In genomic region chr1:11272842-11273594, GRCh38 we compare ENCODE assay signal across 8 cellular contexts. TPM values are rescaled to one million over a fixed set of nuclear protein-coding genes. Genes with fewer than 3 reads are reported as not detected.
DNase-seq lines count a peak whose midpoint lies in the region; ATAC-seq lines count a peak whose summit lies in the region.

Gene UBIAD1, plus strand, starts transcription at chr1:11273198. Its CDS starts 334 bp downstream, at chr1:11273532.

- H3K9ac ChIP-seq in NT2/D1 (ENCODE audit: insufficient read length, low read depth), result peak within 1 kb of the TSS; percentile 96
- peak within 1 kb of the TSS; percentile 81 for H3K9ac ChIP-seq in endocrine pancreas (ENCODE audit: control insufficient read depth, insufficient read depth, low read length)

- peak; percentile 74 for ATAC-seq in GM19467 (IDR thresholded peaks at IDR 0.05; ENCODE audit: unreplicated experiment)

- H3K36me3 ChIP-seq in NT2/D1 (ENCODE audit: insufficient read depth, insufficient read length, low read length) (peaks cover 20% of the 10 kb centered on the region), endocrine pancreas (ENCODE audit: control insufficient read depth, insufficient read depth, low read length) (no peaks in the 10 kb centered on the region)

- DNase-seq in COLO829 (ENCODE audit: low spot score) (peak; percentile 68), HPDE6-E6E7 (ENCODE audit: extremely low spot score) (peak; percentile 80), NT2/D1 (ENCODE audit: low read depth, low spot score) (peak; percentile 66), mesenteric fat pad (ENCODE audit: low spot score) (peak; percentile 93)
- peak; percentile 69 to 76 (median 71) for DNase-seq in activated CD8-positive, alpha-beta memory T cell treated with anti-CD3 and anti-CD28 coated beads for 48 hours (ENCODE audit: low read depth in 2 of 3, low spot score in 2 of 3)
- peak; percentile 69 for DNase-seq in stimulated activated CD8-positive, alpha-beta memory T cell treated with anti-CD3 and anti-CD28 coated beads, Interleukin-15, amount 100 ng/mL, for 1 hour (ENCODE audit: low read depth)

- H3K9me3 ChIP-seq in NT2/D1 (ENCODE audit: insufficient read depth, low read length), result no peaks in the 10 kb centered on the region
- H3K9me3 ChIP-seq in endocrine pancreas (ENCODE audit: control insufficient read depth, low read length), result no peaks in the 10 kb centered on the region

- H3K4me1 ChIP-seq in NT2/D1 (ENCODE audit: insufficient read depth, insufficient read length), result no peaks in the 10 kb centered on the region
- H3K4me1 ChIP-seq in endocrine pancreas (ENCODE audit: control insufficient read depth, insufficient read depth, low read length), result peaks cover 3% of the 10 kb centered on the region

- peak within 1 kb of the TSS; percentile 96 for H3K4me3 ChIP-seq in NT2/D1 (ENCODE audit: insufficient read length, low read depth)
- peak within 1 kb of the TSS; percentile 41 for H3K4me3 ChIP-seq in endocrine pancreas (ENCODE audit: control insufficient read depth, insufficient read depth, low read length)

- no peaks in the 10 kb centered on the region for H3K27me3 ChIP-seq in NT2/D1 (ENCODE audit: insufficient read depth, insufficient read length)
- H3K27me3 ChIP-seq in endocrine pancreas (ENCODE audit: control insufficient read depth, insufficient read depth, low read length), result no peaks in the 10 kb centered on the region

RNA-seq across cellular contexts. Expression of gene UBIAD1, which starts in this region (rescaled TPM):
- total RNA-seq in mesenteric fat pad, result 13.5 TPM

Comparison
In these comparisons a context has a peak if more than half of its experiments do, and no peak if none do; other contexts are left out.
1. Peak in every context shown above with its lines: DNase-seq, ATAC-seq and H3K4me3 ChIP-seq.